ENCODE assay signal across 18 cellular contexts in the genomic region with DNA sequence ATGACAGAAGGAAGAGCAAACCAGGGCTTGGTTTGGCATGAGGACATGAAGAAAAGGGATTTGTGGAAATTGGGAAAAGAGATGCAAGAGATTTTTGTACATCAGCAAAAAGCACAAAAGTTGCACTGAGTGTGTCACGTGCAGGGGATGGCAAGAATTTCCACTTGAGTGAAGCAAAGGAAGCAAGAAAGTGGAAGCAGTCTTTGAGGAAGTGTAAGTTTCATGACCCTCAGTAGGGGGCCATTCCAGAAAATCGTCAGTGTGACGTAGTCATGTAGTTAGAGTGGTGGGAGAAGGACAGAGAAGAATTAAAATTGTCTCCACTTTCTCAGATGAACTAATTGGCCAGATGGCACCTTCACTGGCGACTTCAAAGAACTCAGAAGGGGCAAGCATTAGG.
DNase-seq lines count a peak whose midpoint lies in the region; ATAC-seq, FAIRE-seq and TF ChIP-seq lines count a peak whose summit lies in the region.
"Had no signal": no experiment of that assay in that cellular context is flagged by ENCODE, and none has a peak within 500 bp of the region (broad histone marks: within the 10 kb centered on the region; RNA-seq: fewer than 3 reads in every experiment).

No MANE protein-coding gene starts in this region.

- CTCF ChIA-PET in H1 (lab: Charles Lee; ENCODE audit: partially characterized antibody): no interaction called here

- no peak overlapping the region for H2AK5ac ChIP-seq in H1 (ENCODE audit: low read depth, low read length)

- no peaks in the 10 kb centered on the region for H3K9me3 ChIP-seq in H1 (ENCODE audit: insufficient read depth in 2 of 2, low read depth in 1 of 2, low read length in 1 of 2)
- H3K9me3 ChIP-seq: transverse colon had no signal

- no peak overlapping the region for H3K9ac ChIP-seq in H1 (replicated peaks in 1 of 4; ENCODE audit: extremely low read depth in 1 of 4, low read depth in 3 of 4, low read length in 3 of 4)

- no peak overlapping the region for H2BK120ac ChIP-seq in H1 (replicated peaks; ENCODE audit: low read depth, low read length)

- peak; percentile 28 for FAIRE-seq in H1 (lab: Jason Lieb, UNC)

- peak; percentile 44 for ATAC-seq in HG03342 (IDR thresholded peaks at IDR 0.05; ENCODE audit: unreplicated experiment)
- ATAC-seq in stimulated activated naive B cell treated with anti-CD40 and anti-IgM and Interleukin-4, amounts not matched to agents 10 μg/mL and 1 μg/mL and 100 μg/mL, for 72 hours (replicated peaks): peak; percentile 83 to 85
- ATAC-seq: activated CD8-positive, alpha-beta T cell treated with anti-CD3 and anti-CD28 coated beads for 36 hours; activated T-cell treated with anti-CD3 and anti-CD28 coated beads, Interleukin-2, amount 50 U/mL, for 72 hours; naive thymus-derived CD8-positive, alpha-beta T cell; Panc1 had no signal

- TF ChIP-seq EP300 in H1 (IDR thresholded peaks at IDR 0.05; ENCODE audit: borderline replicate concordance in 1 of 2, low read depth in 2 of 2, low read length in 2 of 2): no peak

- no peak overlapping the region; the same call in 1 of the 2 replicates for H2BK5ac ChIP-seq in H1 (ENCODE audit: low read depth, low read length)

- no peak overlapping the region for H3K27ac ChIP-seq in H1 (ENCODE audit: low read depth, low read length)
- H3K27ac ChIP-seq: transverse colon, VCaP had no signal

- no peaks in the 10 kb centered on the region for H3K23me2 ChIP-seq in H1 (ENCODE audit: low read depth, low read length)

- no peak overlapping the region for H4K5ac ChIP-seq in H1 (ENCODE audit: insufficient read length, low read depth, low read length)

- no peak overlapping the region for H2BK20ac ChIP-seq in H1 (ENCODE audit: low read length)

- no peak overlapping the region for H2BK15ac ChIP-seq in H1 (ENCODE audit: low read length)

- H3K27me3 Mint-ChIP-seq in stimulated activated naive B cell treated with anti-CD40 and anti-IgM and Interleukin-4, amounts not matched to agents 10 μg/mL and 1 μg/mL and 100 μg/mL, for 72 hours: no peaks in the 10 kb centered on the region
- H3K27me3 Mint-ChIP-seq in glutamatergic neuron (ENCODE audit: unreplicated experiment): no peaks in the 10 kb centered on the region
- H3K27me3 Mint-ChIP-seq: activated CD8-positive, alpha-beta T cell treated with anti-CD3 and anti-CD28 coated beads for 36 hours; activated naive CD8-positive, alpha-beta T cell treated with anti-CD3 and anti-CD28 coated beads, Interleukin-2, amount 10 ng/mL, durations not matched to agents 7 days and 5 days had no signal

- no peaks in the 10 kb centered on the region for H3K36me3 ChIP-seq in H1 (ENCODE audit: control insufficient read depth in 2 of 4, insufficient read depth in 4 of 4, low read length in 3 of 4)
- H3K36me3 ChIP-seq: transverse colon had no signal

- POLR2A ChIA-PET in H1 (lab: Charles Lee; ENCODE audit: partially characterized antibody): no interaction called here

- no peak overlapping the region for H3K4ac ChIP-seq in H1 (replicated peaks; ENCODE audit: insufficient read length, low read depth, low read length)

- no peak overlapping the region for H3K4me3 Mint-ChIP-seq in stimulated activated naive B cell treated with anti-CD40 and anti-IgM and Interleukin-4, amounts not matched to agents 10 μg/mL and 1 μg/mL and 100 μg/mL, for 72 hours
- no peak overlapping the region for H3K4me3 Mint-ChIP-seq in glutamatergic neuron (ENCODE audit: unreplicated experiment)
- H3K4me3 Mint-ChIP-seq: activated CD8-positive, alpha-beta T cell treated with anti-CD3 and anti-CD28 coated beads for 36 hours; activated naive CD8-positive, alpha-beta T cell treated with anti-CD3 and anti-CD28 coated beads, Interleukin-2, amount 10 ng/mL, durations not matched to agents 7 days and 5 days; activated T-cell treated with anti-CD3 and anti-CD28 coated beads, Interleukin-2, amount 50 U/mL, for 72 hours; naive thymus-derived CD8-positive, alpha-beta T cell had no signal

- H3K27me3 ChIP-seq in H1 (replicated peaks in 1 of 4; ENCODE audit: control insufficient read depth in 3 of 4, extremely low read depth in 1 of 4, insufficient read depth in 3 of 4, low read length in 3 of 4): no peaks in the 10 kb centered on the region
- H3K27me3 ChIP-seq: transverse colon had no signal

- peaks cover 13 to 26% of the 10 kb centered on the region in 2 donors for H3K36me3 Mint-ChIP-seq in stimulated activated naive B cell treated with anti-CD40 and anti-IgM and Interleukin-4, amounts not matched to agents 10 μg/mL and 1 μg/mL and 100 μg/mL, for 72 hours
- H3K36me3 Mint-ChIP-seq in glutamatergic neuron (ENCODE audit: unreplicated experiment): peaks cover 7% of the 10 kb centered on the region
- H3K36me3 Mint-ChIP-seq: activated naive CD8-positive, alpha-beta T cell treated with anti-CD3 and anti-CD28 coated beads, Interleukin-2, amount 10 ng/mL, durations not matched to agents 7 days and 5 days; naive thymus-derived CD8-positive, alpha-beta T cell had no signal

- TF ChIP-seq POLR2A in H1 (IDR thresholded peaks at IDR 0.05; ENCODE audit: control extremely low read depth in 1 of 2, low read depth in 2 of 2, low read length in 2 of 2): no peak

- H2AFZ ChIP-seq in H1 (ENCODE audit: low read length): no peak overlapping the region

- no peaks in the 10 kb centered on the region for H3K79me2 ChIP-seq in H1 (ENCODE audit: control insufficient read depth in 1 of 2, insufficient read depth in 2 of 2, low read length in 2 of 2)

- no peak overlapping the region for H4K91ac ChIP-seq in H1 (replicated peaks; ENCODE audit: insufficient read length, low read length)

- peaks cover 6 to 9% of the 10 kb centered on the region in 2 donors for H3K9me3 Mint-ChIP-seq in stimulated activated naive B cell treated with anti-CD40 and anti-IgM and Interleukin-4, amounts not matched to agents 10 μg/mL and 1 μg/mL and 100 μg/mL, for 72 hours
- peaks cover 3% of the 10 kb centered on the region for H3K9me3 Mint-ChIP-seq in glutamatergic neuron (ENCODE audit: unreplicated experiment)
- H3K9me3 Mint-ChIP-seq: activated CD8-positive, alpha-beta T cell treated with anti-CD3 and anti-CD28 coated beads for 36 hours; activated naive CD8-positive, alpha-beta T cell treated with anti-CD3 and anti-CD28 coated beads, Interleukin-2, amount 10 ng/mL, durations not matched to agents 7 days and 5 days; activated T-cell treated with anti-CD3 and anti-CD28 coated beads, Interleukin-2, amount 50 U/mL, for 72 hours had no signal

- H3K4me2 ChIP-seq in H1 (ENCODE audit: insufficient read depth in 1 of 2, low read depth in 2 of 2, low read length in 2 of 2): no peak overlapping the region

- peaks cover 0 to 2% (median 0%) of the 10 kb centered on the region in 4 experiments; a peak in 2 of 7 replicates for H3K4me1 ChIP-seq in H1 (replicated peaks in 1 of 4; ENCODE audit: control insufficient read depth in 3 of 4, insufficient read depth in 4 of 4, low read length in 3 of 4)
- H3K4me1 ChIP-seq: transverse colon had no signal

- WGBS in H1 (ENCODE audit: extremely low coverage in 1 of 2, insufficient coverage in 1 of 2, insufficient read length in 1 of 2, insufficient replicate concordance in 2 of 2, low coverage in 1 of 2, low lambda C conversion rate in 2 of 2, missing lambda C conversion rate in 1 of 2), 2 experiments: 56% methylated on average over 4 of the region's 4 CpGs; no CpG with 5 or more reads in 1 of the 2 experiments

- no peaks in the 10 kb centered on the region for H4K20me1 ChIP-seq in H1 (replicated peaks in 1 of 2; ENCODE audit: control insufficient read depth in 1 of 2, insufficient read depth in 2 of 2, low read length in 2 of 2)

- H3K18ac ChIP-seq in H1 (ENCODE audit: extremely low read depth, low read length): no peak overlapping the region

- H3K4me1 Mint-ChIP-seq in stimulated activated naive B cell treated with anti-CD40 and anti-IgM and Interleukin-4, amounts not matched to agents 10 μg/mL and 1 μg/mL and 100 μg/mL, for 72 hours: peaks cover 18 to 39% of the 10 kb centered on the region in 2 donors
- H3K4me1 Mint-ChIP-seq in glutamatergic neuron (ENCODE audit: low read depth, unreplicated experiment): peaks cover 19% of the 10 kb centered on the region
- H3K4me1 Mint-ChIP-seq: activated naive CD8-positive, alpha-beta T cell treated with anti-CD3 and anti-CD28 coated beads, Interleukin-2, amount 10 ng/mL, durations not matched to agents 7 days and 5 days had no signal

- peak overlapping the region; percentile 83 for H3K27ac Mint-ChIP-seq in stimulated activated naive B cell treated with anti-CD40 and anti-IgM and Interleukin-4, amounts not matched to agents 10 μg/mL and 1 μg/mL and 100 μg/mL, for 72 hours
- H3K27ac Mint-ChIP-seq in glutamatergic neuron (ENCODE audit: unreplicated experiment): no peak overlapping the region
- H3K27ac Mint-ChIP-seq: activated CD8-positive, alpha-beta T cell treated with anti-CD3 and anti-CD28 coated beads for 36 hours; activated naive CD8-positive, alpha-beta T cell treated with anti-CD3 and anti-CD28 coated beads, Interleukin-2, amount 10 ng/mL, durations not matched to agents 7 days and 5 days; activated T-cell treated with anti-CD3 and anti-CD28 coated beads, Interleukin-2, amount 50 U/mL, for 72 hours had no signal

- TF ChIP-seq RAD21 in H1 (IDR thresholded peaks at IDR 0.05 in 1 of 2, conservative IDR thresholded peaks at IDR 0.05 in 1 of 2; ENCODE audit: low read depth in 2 of 2, low read length in 2 of 2): no peak

- H3K4me3 ChIP-seq in H1 (ENCODE audit: extremely low read depth in 1 of 4, insufficient read depth in 2 of 4, low read depth in 3 of 4, low read length in 4 of 4): no peak overlapping the region
- H3K4me3 ChIP-seq: lung, transverse colon had no signal

- no peak overlapping the region for H3K14ac ChIP-seq in H1 (ENCODE audit: insufficient read length)

- H4K8ac ChIP-seq in H1 (ENCODE audit: extremely low read depth, insufficient read depth, low read length): no peak overlapping the region

- no peak overlapping the region for H3K56ac ChIP-seq in H1 (replicated peaks; ENCODE audit: insufficient read length, low read depth, low read length)

- TF ChIP-seq CTCF in H1 (IDR thresholded peaks at IDR 0.05; ENCODE audit: control extremely low read depth in 1 of 3, insufficient read depth in 1 of 3, low read depth in 1 of 3, low read length in 3 of 3) (no peak), glutamatergic neuron (IDR thresholded peaks at IDR 0.05; ENCODE audit: partially characterized antibody, unreplicated experiment) (no peak)

- H3K23ac ChIP-seq in H1 (ENCODE audit: insufficient read length): no peak overlapping the region

- H3K79me1 ChIP-seq in H1 (ENCODE audit: low read depth, low read length): no peaks in the 10 kb centered on the region

- DNase-seq in NOMO-1 treated with DMSO at 0.1 percent for 48 hours (lab: John Stamatoyannopoulos, UW; ENCODE audit: unreplicated experiment): peak; percentile 87
- DNase-seq in H1 (ENCODE audit: low read depth in 1 of 2, low spot score in 2 of 2): no peak
- peak; percentile 5 for DNase-seq in stimulated activated naive B cell treated with anti-CD40 and anti-IgM and Interleukin-4, amounts not matched to agents 10 μg/mL and 1 μg/mL and 100 μg/mL, for 72 hours
- DNase-seq in T-helper 9 cell: no peak
- DNase-seq in glutamatergic neuron: no peak
- no peak for DNase-seq in activated gamma-delta T cell (lab: John Stamatoyannopoulos, UW)
- DNase-seq: activated CD8-positive, alpha-beta T cell treated with anti-CD3 and anti-CD28 coated beads for 36 hours; activated naive CD8-positive, alpha-beta T cell treated with anti-CD3 and anti-CD28 coated beads, Interleukin-2, amount 10 ng/mL, durations not matched to agents 7 days and 5 days; activated T-cell treated with anti-CD3 and anti-CD28 coated beads, Interleukin-2, amount 50 U/mL, for 72 hours; DMS153; HCEC 1CT; NCI-H2029; transverse colon had no signal

- no peak overlapping the region for H2BK12ac ChIP-seq in H1 (ENCODE audit: low read depth, low read length)

Comparison
In these comparisons a context has a peak if more than half of its experiments do, and no peak if none do; other contexts are left out.
1. DNase-seq: peak in NOMO-1 treated with DMSO at 0.1 percent for 48 hours (single experiment) and stimulated activated naive B cell treated with anti-CD40 and anti-IgM and Interleukin-4, amounts not matched to agents 10 μg/mL and 1 μg/mL and 100 μg/mL, for 72 hours (single experiment); none in H1 (0 of 2), T-helper 9 cell (single experiment), glutamatergic neuron (single experiment) and activated gamma-delta T cell (single experiment).